ENCODE assay signal across 1 cellular context in the genomic region with DNA sequence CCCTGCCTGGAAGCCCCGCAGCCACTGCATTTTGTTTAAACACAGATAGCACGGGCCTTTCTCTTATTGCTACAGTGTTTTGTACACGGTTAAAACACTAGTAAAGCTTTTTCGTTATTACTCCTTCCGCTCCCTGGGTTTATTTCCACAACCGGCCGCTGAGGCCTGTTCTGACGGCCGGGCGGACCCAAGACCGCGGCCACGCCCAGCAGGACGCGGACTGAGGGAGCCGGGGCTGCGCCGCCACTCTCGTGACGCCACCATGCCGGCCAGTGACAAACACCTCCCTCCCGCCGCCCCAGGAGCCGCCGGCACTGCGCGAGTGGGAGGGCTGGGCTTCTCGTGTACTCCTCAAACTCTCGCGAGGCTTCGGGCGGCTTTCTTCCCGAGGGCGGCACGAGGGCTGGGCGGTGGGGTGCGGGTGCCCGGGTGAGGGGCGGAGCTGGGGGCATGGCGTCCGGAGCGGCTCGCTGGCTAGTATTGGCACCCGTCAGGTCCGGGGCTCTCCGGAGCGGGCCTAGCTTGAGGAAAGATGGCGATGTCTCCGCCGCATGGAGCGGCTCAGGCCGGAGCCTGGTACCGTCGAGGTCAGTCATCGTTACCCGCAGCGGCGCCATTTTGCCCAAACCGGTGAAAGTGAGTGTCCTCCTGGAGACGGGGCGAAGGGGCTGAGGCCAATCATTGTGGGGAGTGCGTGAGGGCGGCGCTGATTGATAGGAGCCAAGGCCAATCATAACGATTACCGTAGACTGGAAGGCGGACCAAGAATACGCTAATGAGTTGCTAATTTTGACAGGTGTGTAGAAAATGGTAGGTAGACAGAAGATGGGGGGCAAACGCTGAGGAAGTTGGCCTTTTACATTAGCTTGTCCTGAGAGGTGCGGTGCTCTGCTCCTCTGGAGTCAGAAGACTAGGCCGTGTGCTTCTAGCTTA.
TF ChIP-seq lines count a peak whose summit lies in the region.

Gene SMDT1, plus strand, starts transcription at position 382 of the 933 bp plus-strand sequence. Its CDS starts 69 bp downstream, at position 451.

TF ChIP-seq in WTC11, 78 proteins besides CTCF, POLR2A, EP300 and RAD21 (continued from another document and continues in another):
- TF ChIP-seq, protein P1, sequence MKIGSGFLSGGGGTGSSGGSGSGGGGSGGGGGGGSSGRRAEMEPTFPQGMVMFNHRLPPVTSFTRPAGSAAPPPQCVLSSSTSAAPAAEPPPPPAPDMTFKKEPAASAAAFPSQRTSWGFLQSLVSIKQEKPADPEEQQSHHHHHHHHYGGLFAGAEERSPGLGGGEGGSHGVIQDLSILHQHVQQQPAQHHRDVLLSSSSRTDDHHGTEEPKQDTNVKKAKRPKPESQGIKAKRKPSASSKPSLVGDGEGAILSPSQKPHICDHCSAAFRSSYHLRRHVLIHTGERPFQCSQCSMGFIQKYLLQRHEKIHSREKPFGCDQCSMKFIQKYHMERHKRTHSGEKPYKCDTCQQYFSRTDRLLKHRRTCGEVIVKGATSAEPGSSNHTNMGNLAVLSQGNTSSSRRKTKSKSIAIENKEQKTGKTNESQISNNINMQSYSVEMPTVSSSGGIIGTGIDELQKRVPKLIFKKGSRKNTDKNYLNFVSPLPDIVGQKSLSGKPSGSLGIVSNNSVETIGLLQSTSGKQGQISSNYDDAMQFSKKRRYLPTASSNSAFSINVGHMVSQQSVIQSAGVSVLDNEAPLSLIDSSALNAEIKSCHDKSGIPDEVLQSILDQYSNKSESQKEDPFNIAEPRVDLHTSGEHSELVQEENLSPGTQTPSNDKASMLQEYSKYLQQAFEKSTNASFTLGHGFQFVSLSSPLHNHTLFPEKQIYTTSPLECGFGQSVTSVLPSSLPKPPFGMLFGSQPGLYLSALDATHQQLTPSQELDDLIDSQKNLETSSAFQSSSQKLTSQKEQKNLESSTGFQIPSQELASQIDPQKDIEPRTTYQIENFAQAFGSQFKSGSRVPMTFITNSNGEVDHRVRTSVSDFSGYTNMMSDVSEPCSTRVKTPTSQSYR (CRISPR knock-in tag; IDR thresholded peaks at IDR 0.05) = peak; percentile 30; the same call in 1 of the 2 replicates
- TF ChIP-seq E2F5 (CRISPR knock-in tag; IDR thresholded peaks at IDR 0.05) = peak; percentile 86
- peak; percentile 85 for TF ChIP-seq SP1 (CRISPR knock-in tag; conservative IDR thresholded peaks at IDR 0.05)
- TF ChIP-seq ZNF416 (CRISPR knock-in tag; IDR thresholded peaks at IDR 0.05) = no peak
- TF ChIP-seq ETV6 (CRISPR knock-in tag; IDR thresholded peaks at IDR 0.05) = peak; percentile 62
- peak; percentile 44; the same call in 1 of the 2 replicates for TF ChIP-seq GABPB1 (CRISPR knock-in tag; IDR thresholded peaks at IDR 0.05)
- peak; percentile 84; the same call in 1 of the 2 replicates for TF ChIP-seq CREM (CRISPR knock-in tag; IDR thresholded peaks at IDR 0.05)
- TF ChIP-seq CBFB (CRISPR knock-in tag; IDR thresholded peaks at IDR 0.05; ENCODE audit: low read depth) = no peak
- TF ChIP-seq FOXK1 (CRISPR knock-in tag; IDR thresholded peaks at IDR 0.05) = 0 out of 2 replicates have a peak, but pooled peaks have one; percentile 18
- TF ChIP-seq, protein P2, sequence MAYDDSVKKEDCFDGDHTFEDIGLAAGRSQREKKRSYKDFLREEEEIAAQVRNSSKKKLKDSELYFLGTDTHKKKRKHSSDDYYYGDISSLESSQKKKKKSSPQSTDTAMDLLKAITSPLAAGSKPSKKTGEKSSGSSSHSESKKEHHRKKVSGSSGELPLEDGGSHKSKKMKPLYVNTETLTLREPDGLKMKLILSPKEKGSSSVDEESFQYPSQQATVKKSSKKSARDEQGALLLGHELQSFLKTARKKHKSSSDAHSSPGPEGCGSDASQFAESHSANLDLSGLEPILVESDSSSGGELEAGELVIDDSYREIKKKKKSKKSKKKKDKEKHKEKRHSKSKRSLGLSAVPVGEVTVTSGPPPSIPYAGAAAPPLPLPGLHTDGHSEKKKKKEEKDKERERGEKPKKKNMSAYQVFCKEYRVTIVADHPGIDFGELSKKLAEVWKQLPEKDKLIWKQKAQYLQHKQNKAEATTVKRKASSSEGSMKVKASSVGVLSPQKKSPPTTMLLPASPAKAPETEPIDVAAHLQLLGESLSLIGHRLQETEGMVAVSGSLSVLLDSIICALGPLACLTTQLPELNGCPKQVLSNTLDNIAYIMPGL (CRISPR knock-in tag; IDR thresholded peaks at IDR 0.05) = peak; percentile 72; the same call in 1 of the 2 replicates
- peak; percentile 74; the same call in 1 of the 2 replicates for TF ChIP-seq FOXP4 (CRISPR knock-in tag; IDR thresholded peaks at IDR 0.05)
- no peak for TF ChIP-seq HMGA2 (CRISPR knock-in tag; IDR thresholded peaks at IDR 0.05)
- TF ChIP-seq ZNF219 (CRISPR knock-in tag; IDR thresholded peaks at IDR 0.05; ENCODE audit: borderline replicate concordance) = no peak
- TF ChIP-seq FOXP1 (CRISPR knock-in tag; IDR thresholded peaks at IDR 0.05; ENCODE audit: borderline replicate concordance) = no peak; the same call in 1 of the 2 replicates
- no peak; the same call in 1 of the 2 replicates for TF ChIP-seq TEAD1 (CRISPR knock-in tag; IDR thresholded peaks at IDR 0.05)
- no peak for TF ChIP-seq AFF4 (CRISPR knock-in tag; IDR thresholded peaks at IDR 0.05; ENCODE audit: borderline replicate concordance)
- peak; percentile 76; the same call in 1 of the 2 replicates for TF ChIP-seq ATF3 (CRISPR knock-in tag; conservative IDR thresholded peaks at IDR 0.05)
- TF ChIP-seq, protein P3, sequence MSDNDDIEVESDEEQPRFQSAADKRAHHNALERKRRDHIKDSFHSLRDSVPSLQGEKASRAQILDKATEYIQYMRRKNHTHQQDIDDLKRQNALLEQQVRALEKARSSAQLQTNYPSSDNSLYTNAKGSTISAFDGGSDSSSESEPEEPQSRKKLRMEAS (CRISPR knock-in tag; IDR thresholded peaks at IDR 0.05) = peak; percentile 90
- TF ChIP-seq ELF4 (CRISPR knock-in tag; IDR thresholded peaks at IDR 0.05; ENCODE audit: low read depth) = no peak
- TF ChIP-seq, protein P4, sequence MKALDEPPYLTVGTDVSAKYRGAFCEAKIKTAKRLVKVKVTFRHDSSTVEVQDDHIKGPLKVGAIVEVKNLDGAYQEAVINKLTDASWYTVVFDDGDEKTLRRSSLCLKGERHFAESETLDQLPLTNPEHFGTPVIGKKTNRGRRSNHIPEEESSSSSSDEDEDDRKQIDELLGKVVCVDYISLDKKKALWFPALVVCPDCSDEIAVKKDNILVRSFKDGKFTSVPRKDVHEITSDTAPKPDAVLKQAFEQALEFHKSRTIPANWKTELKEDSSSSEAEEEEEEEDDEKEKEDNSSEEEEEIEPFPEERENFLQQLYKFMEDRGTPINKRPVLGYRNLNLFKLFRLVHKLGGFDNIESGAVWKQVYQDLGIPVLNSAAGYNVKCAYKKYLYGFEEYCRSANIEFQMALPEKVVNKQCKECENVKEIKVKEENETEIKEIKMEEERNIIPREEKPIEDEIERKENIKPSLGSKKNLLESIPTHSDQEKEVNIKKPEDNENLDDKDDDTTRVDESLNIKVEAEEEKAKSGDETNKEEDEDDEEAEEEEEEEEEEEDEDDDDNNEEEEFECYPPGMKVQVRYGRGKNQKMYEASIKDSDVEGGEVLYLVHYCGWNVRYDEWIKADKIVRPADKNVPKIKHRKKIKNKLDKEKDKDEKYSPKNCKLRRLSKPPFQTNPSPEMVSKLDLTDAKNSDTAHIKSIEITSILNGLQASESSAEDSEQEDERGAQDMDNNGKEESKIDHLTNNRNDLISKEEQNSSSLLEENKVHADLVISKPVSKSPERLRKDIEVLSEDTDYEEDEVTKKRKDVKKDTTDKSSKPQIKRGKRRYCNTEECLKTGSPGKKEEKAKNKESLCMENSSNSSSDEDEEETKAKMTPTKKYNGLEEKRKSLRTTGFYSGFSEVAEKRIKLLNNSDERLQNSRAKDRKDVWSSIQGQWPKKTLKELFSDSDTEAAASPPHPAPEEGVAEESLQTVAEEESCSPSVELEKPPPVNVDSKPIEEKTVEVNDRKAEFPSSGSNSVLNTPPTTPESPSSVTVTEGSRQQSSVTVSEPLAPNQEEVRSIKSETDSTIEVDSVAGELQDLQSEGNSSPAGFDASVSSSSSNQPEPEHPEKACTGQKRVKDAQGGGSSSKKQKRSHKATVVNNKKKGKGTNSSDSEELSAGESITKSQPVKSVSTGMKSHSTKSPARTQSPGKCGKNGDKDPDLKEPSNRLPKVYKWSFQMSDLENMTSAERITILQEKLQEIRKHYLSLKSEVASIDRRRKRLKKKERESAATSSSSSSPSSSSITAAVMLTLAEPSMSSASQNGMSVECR (CRISPR knock-in tag; IDR thresholded peaks at IDR 0.05; ENCODE audit: borderline replicate concordance) = peak; percentile 91
- TF ChIP-seq ZNF138 (CRISPR knock-in tag; conservative IDR thresholded peaks at IDR 0.05) = no peak
- no peak; the same call in 1 of the 2 replicates for TF ChIP-seq MLX (CRISPR knock-in tag; IDR thresholded peaks at IDR 0.05)
- TF ChIP-seq NFYB (CRISPR knock-in tag; conservative IDR thresholded peaks at IDR 0.05; ENCODE audit: low read depth) = peak; percentile 92
- no peak for TF ChIP-seq NFATC4 (CRISPR knock-in tag; IDR thresholded peaks at IDR 0.05)
- no peak for TF ChIP-seq JAZF1 (CRISPR knock-in tag; IDR thresholded peaks at IDR 0.05)
- TF ChIP-seq ZSCAN18 (CRISPR knock-in tag; IDR thresholded peaks at IDR 0.05) = no peak
- no peak for TF ChIP-seq ESRRA (CRISPR knock-in tag; IDR thresholded peaks at IDR 0.05; ENCODE audit: borderline replicate concordance)
- TF ChIP-seq NR2C2 (CRISPR knock-in tag; IDR thresholded peaks at IDR 0.05) = no peak
- TF ChIP-seq E2F4 (CRISPR knock-in tag; IDR thresholded peaks at IDR 0.05; ENCODE audit: borderline replicate concordance, low read depth) = no peak
- 0 out of 2 replicates have a peak, but pooled peaks have one; percentile 39 for TF ChIP-seq ZNF263 (CRISPR knock-in tag; IDR thresholded peaks at IDR 0.05; ENCODE audit: low read depth)
